In the genomic region with DNA sequence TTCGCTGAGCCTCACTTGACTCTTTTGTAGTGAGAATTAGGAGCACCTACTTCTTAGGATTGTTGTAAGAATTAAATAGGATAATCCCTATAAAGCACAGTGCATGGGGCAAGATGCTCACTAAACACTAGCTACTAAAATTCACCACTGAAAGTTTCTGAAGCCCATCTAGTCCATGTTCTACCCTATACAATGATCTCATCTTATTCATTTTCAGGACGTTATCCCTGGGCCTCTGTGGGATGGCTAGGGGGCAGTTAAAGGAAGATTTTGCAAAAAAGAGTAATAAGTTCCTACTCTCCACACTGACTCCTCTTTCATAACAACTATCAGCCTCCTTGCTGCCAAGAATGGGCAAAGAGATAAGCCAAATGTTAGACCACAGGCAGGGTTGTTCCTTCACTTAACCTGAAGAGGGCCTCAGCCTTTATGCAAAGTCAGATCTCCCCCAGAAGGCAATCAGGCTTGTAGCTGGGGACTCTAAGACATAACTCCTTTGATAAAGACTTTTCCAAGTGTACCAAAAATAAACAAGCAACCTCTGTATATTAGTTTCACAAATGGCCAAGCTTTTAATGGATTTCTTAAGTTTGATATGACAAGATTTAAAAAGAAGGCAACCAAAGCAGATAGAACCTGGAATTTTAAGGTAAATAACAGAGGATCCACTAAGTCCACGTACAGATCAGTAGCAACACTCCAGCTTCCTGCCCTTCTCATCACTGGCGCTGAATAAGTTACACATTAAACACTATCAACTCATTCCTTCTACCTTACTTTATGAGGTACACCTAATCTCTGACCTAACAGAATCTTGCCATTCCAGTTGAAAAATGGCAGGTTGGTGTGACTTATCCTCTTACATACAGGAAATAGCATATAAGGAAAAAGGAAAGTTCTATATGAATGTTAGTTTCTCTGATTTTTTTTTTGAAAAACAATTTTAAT, we compare ENCODE assay signal across 1 cellular context.
TF ChIP-seq lines count a peak whose summit lies in the region.

No MANE protein-coding gene starts in this region.

TF ChIP-seq in HEK293, 187 proteins besides CTCF, POLR2A, EP300 and RAD21 (continued from another document):
- TF ChIP-seq ZBTB17 (tag by site-specific recombination; IDR thresholded peaks at IDR 0.05) = 0 out of 2 replicates have a peak, but pooled peaks have one; percentile 44
- TF ChIP-seq, protein P1, sequence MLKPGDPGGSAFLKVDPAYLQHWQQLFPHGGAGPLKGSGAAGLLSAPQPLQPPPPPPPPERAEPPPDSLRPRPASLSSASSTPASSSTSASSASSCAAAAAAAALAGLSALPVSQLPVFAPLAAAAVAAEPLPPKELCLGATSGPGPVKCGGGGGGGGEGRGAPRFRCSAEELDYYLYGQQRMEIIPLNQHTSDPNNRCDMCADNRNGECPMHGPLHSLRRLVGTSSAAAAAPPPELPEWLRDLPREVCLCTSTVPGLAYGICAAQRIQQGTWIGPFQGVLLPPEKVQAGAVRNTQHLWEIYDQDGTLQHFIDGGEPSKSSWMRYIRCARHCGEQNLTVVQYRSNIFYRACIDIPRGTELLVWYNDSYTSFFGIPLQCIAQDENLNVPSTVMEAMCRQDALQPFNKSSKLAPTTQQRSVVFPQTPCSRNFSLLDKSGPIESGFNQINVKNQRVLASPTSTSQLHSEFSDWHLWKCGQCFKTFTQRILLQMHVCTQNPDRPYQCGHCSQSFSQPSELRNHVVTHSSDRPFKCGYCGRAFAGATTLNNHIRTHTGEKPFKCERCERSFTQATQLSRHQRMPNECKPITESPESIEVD (tag by site-specific recombination; IDR thresholded peaks at IDR 0.05) = 0 out of 2 replicates have a peak, but pooled peaks have one; percentile 6
